13 cellular contexts compared by ENCODE assay signal in the genomic region with DNA sequence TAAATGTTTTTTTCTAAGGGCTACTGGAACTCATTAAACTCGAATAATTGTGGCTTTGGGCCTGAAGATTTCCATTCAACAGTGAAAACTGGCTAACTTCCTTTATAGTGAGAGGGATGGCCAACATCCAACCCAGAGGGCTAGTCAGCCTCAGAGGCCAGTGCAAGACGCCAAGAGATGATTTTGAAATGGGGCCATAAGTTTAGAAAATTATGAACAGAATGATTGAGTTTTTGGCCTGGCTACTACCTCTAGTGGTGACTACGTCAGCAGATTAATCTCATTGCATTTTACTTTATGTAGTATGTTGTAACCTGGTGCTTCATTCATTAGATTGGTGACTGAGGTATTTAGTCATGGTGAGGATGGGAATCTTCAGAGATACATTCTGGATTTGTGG. TPM values are rescaled to one million over a fixed set of nuclear protein-coding genes. Genes with fewer than 3 reads are reported as not detected.
DNase-seq lines count a peak whose midpoint lies in the region; ATAC-seq and TF ChIP-seq lines count a peak whose summit lies in the region.
"Had no signal": no experiment of that assay in that cellular context is flagged by ENCODE, and none has a peak within 500 bp of the region (broad histone marks: within the 10 kb centered on the region; RNA-seq: fewer than 3 reads in every experiment).

No MANE protein-coding gene starts in this region.

- H3K4me1 ChIP-seq in RWPE2 (ENCODE audit: insufficient read depth, poor library complexity, severe bottlenecking) (peaks cover 58% of the 10 kb centered on the region), stomach (peaks cover 8 to 93% (median 51%) of the 10 kb centered on the region in 4 donors)
- H3K4me1 ChIP-seq: prostate gland had no signal

- intact Hi-C loops in stomach (cut with DNase I; ENCODE audit: low total_unique reads) = no loop called here

- TF ChIP-seq CTCF in RWPE2 (IDR thresholded peaks at IDR 0.05; ENCODE audit: poor library complexity, severe bottlenecking) (no peak), omental fat pad (IDR thresholded peaks at IDR 0.05) (no peak), stomach (IDR thresholded peaks at IDR 0.05) (no peak)

- H3K27ac ChIP-seq in RWPE2 (ENCODE audit: poor library complexity, severe bottlenecking) = peak overlapping the region; percentile 25
- peak overlapping the region; percentile 0 for H3K27ac ChIP-seq in epithelial cell of prostate
- peak overlapping the region in 2 of 5 donors; percentile 15 to 27 for H3K27ac ChIP-seq in stomach
- H3K27ac ChIP-seq: prostate gland had no signal

- H3K36me3 ChIP-seq in RWPE2 (ENCODE audit: low read depth) (peaks cover 91% of the 10 kb centered on the region), stomach (peaks cover 10 to 70% (median 59%) of the 10 kb centered on the region in 4 donors)
- H3K36me3 ChIP-seq: prostate gland had no signal

- no peaks in the 10 kb centered on the region for H3K27me3 ChIP-seq in RWPE2 (ENCODE audit: insufficient read depth, poor library complexity, severe bottlenecking)
- no peaks in the 10 kb centered on the region for H3K27me3 ChIP-seq in stomach

- peak; percentile 28; the same call in 2 of the 3 replicates for ATAC-seq in RWPE2 (ENCODE audit: low read depth)
- peak; percentile 87 for ATAC-seq in omental fat pad (ENCODE audit: low FRiP score)
- no peak for ATAC-seq in HG03354 (IDR thresholded peaks at IDR 0.05; ENCODE audit: poor library complexity, severe bottlenecking, unreplicated experiment)

- 28 to 57% (median 47%) methylated on average over 3 of the region's 3 CpGs for WGBS in stomach, 5 donors

- TF ChIP-seq POLR2A in stomach (IDR thresholded peaks at IDR 0.05) = no peak

- peak; percentile 54 for DNase-seq in ELR (ENCODE audit: low read depth)
- DNase-seq in RWPE2 (ENCODE audit: low spot score) = no peak
- DNase-seq in epithelial cell of prostate (ENCODE audit: low read depth, low spot score) = no peak
- no peak for DNase-seq in omental fat pad (ENCODE audit: low spot score)
- DNase-seq in kidney glomerular epithelial cell (lab: John Stamatoyannopoulos, UW) = no peak
- DNase-seq in SHP77 treated with DMSO at 0.1 percent for 48 hours (lab: John Stamatoyannopoulos, UW) = no peak
- DNase-seq in stomach = no peak
- DNase-seq: activated B cell treated with CpG ODN at 0.5 μM for 24 hours; activated naive CD4-positive, alpha-beta T cell; NCI-H1694 treated with DMSO at 0.1 percent for 48 hours; OCI-M1 had no signal

- H3K9me3 ChIP-seq in RWPE2 (ENCODE audit: severe bottlenecking) = no peaks in the 10 kb centered on the region
- H3K9me3 ChIP-seq in stomach = no peaks in the 10 kb centered on the region
- H3K9me3 ChIP-seq: prostate gland had no signal

- no peak for TF ChIP-seq EP300 in stomach (IDR thresholded peaks at IDR 0.05)

- no peak overlapping the region for H3K4me3 ChIP-seq in RWPE2 (ENCODE audit: severe bottlenecking)
- no peak overlapping the region for H3K4me3 ChIP-seq in stomach
- H3K4me3 ChIP-seq: prostate gland had no signal

RNA-seq across cellular contexts. Expression of gene HAPSTR1, which starts 28.4 kb away (rescaled TPM):
- total RNA-seq in omental fat pad (10 to 100 TPM; 44.8 to 71.7 (median 57.6) TPM), stomach (10 to 100 TPM; 28.6 to 84.1 (median 63.4) TPM)
- 10 to 100 TPM in 2 of 3 donors, 1 to 10 TPM in 1; 6.6 to 13.6 (median 11.1) TPM for polyA plus RNA-seq in stomach
